24 cellular contexts compared by ENCODE assay signal in the genomic region with DNA sequence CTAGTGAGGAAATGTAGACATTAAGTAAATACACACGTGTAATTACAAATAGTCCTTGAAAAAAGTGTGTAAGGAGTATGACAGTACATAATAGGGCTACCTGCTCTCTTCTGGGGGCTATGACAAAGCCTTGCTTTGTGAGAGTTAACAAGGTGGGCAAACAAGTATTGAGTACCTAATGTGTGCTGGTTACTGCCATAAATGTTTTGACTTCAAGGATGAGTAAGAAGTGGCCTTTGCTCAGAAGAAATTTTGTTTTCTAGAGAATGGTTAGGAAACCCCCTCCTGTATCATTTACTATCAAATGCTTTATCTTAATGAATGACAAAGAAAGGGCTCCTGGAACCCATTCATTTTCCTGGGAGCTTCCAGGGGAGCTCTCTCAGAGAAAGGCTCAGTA.
DNase-seq lines count a peak whose midpoint lies in the region; TF ChIP-seq lines count a peak whose summit lies in the region.
"Had no signal": no experiment of that assay in that cellular context is flagged by ENCODE, and none has a peak within 500 bp of the region (broad histone marks: within the 10 kb centered on the region; RNA-seq: fewer than 3 reads in every experiment).

No MANE protein-coding gene starts in this region.

- intact Hi-C loops in activated T-helper 2 cell treated with anti-CD3 and anti-CD28 coated beads, Interferon-gamma antibody, Interleukin-2, Interleukin-4, amounts not matched to agents 10 μg/mL and 5 μg/mL and 100 μg/mL, durations not matched to agents 14 hours and 24 hours and 36 hours (cut with micrococcal nuclease) = loop anchor here (2.0 to 5.0 kb wide), 4 partner anchors 30 to 423 kb away; partner anchors contain the start of gene CASK
- intact Hi-C loops in posterior vena cava (cut with DNase I) = no loop called here

- no peak overlapping the region for H3K14ac ChIP-seq in H9 (ENCODE audit: insufficient read depth, low read length)

- H3K79me1 ChIP-seq in H9 (ENCODE audit: insufficient read depth, low read depth, low read length, poor library complexity, severe bottlenecking) = no peaks in the 10 kb centered on the region

- no peak overlapping the region for H2BK120ac ChIP-seq in H9 (ENCODE audit: low read depth, low read length, poor library complexity, severe bottlenecking)

- H4K8ac ChIP-seq in H9 (replicated peaks; ENCODE audit: insufficient read length, low read depth, low read length) = no peak overlapping the region

- no peak overlapping the region for H3K18ac ChIP-seq in H9 (ENCODE audit: insufficient read length, low read depth, low read length)

- H3K4me3 Mint-ChIP-seq in activated naive CD8-positive, alpha-beta T cell = no peak overlapping the region
- H3K4me3 Mint-ChIP-seq in activated naive CD8-positive, alpha-beta T cell treated with anti-CD3 and anti-CD28 coated beads for 36 hours = no peak overlapping the region
- H3K4me3 Mint-ChIP-seq in H9 = no peak overlapping the region
- H3K4me3 Mint-ChIP-seq in activated T-helper 2 cell treated with anti-CD3 and anti-CD28 coated beads, Interferon-gamma antibody, Interleukin-2, Interleukin-4, amounts not matched to agents 10 μg/mL and 5 μg/mL and 100 μg/mL, durations not matched to agents 14 hours and 24 hours and 36 hours (ENCODE audit: low read depth) = no peak overlapping the region
- no peak overlapping the region for H3K4me3 Mint-ChIP-seq in stimulated activated naive CD8-positive, alpha-beta T cell treated with anti-CD3 and anti-CD28 coated beads, Interleukin-15, Interleukin-2, amounts not matched to agents 100 ng/mL and 50 ng/mL, for 24 hours
- H3K4me3 Mint-ChIP-seq: activated naive CD4-positive, alpha-beta T cell treated with anti-CD3 and anti-CD28 coated beads, Interleukin-2, amount 10 ng/mL, durations not matched to agents 7 days and 5 days; naive thymus-derived CD4-positive, alpha-beta T cell; T-helper 1 cell treated with Interleukin-12 subunit alpha and Interleukin-12 subunit beta and Interleukin-4 antibody, amounts not matched to agents 30 μg/mL and 1 μg/mL, for 36 hours had no signal

- no peak overlapping the region for H2AK5ac ChIP-seq in H9 (ENCODE audit: insufficient read length, low read length)

- no peak overlapping the region for H2AFZ ChIP-seq in H9 (ENCODE audit: low read length)
- H2AFZ ChIP-seq: GM23248, PC-9 had no signal

- no peaks in the 10 kb centered on the region for H3K36me3 Mint-ChIP-seq in activated naive CD8-positive, alpha-beta T cell
- H3K36me3 Mint-ChIP-seq in activated naive CD8-positive, alpha-beta T cell treated with anti-CD3 and anti-CD28 coated beads for 36 hours = no peaks in the 10 kb centered on the region
- 0 out of 7 replicates have a peak, but pooled peaks cover 0 to 3% (median 0%) of the 10 kb centered on the region in 3 experiments for H3K36me3 Mint-ChIP-seq in H9 (ENCODE audit: insufficient read depth in 1 of 3, low read depth in 3 of 3)
- no peaks in the 10 kb centered on the region for H3K36me3 Mint-ChIP-seq in activated T-helper 2 cell treated with anti-CD3 and anti-CD28 coated beads, Interferon-gamma antibody, Interleukin-2, Interleukin-4, amounts not matched to agents 10 μg/mL and 5 μg/mL and 100 μg/mL, durations not matched to agents 14 hours and 24 hours and 36 hours (ENCODE audit: low read depth)
- no peaks in the 10 kb centered on the region for H3K36me3 Mint-ChIP-seq in stimulated activated naive CD8-positive, alpha-beta T cell treated with anti-CD3 and anti-CD28 coated beads, Interleukin-15, Interleukin-2, amounts not matched to agents 100 ng/mL and 50 ng/mL, for 24 hours (ENCODE audit: low read depth)
- H3K36me3 Mint-ChIP-seq: activated naive CD4-positive, alpha-beta T cell treated with anti-CD3 and anti-CD28 coated beads, Interleukin-2, amount 10 ng/mL, durations not matched to agents 7 days and 5 days; naive thymus-derived CD4-positive, alpha-beta T cell had no signal

- peak overlapping the region; percentile 76 for H3K27ac Mint-ChIP-seq in activated naive CD8-positive, alpha-beta T cell
- H3K27ac Mint-ChIP-seq in activated naive CD8-positive, alpha-beta T cell treated with anti-CD3 and anti-CD28 coated beads for 36 hours = no peak overlapping the region
- H3K27ac Mint-ChIP-seq in H9 = peak overlapping the region in 2 of 3 experiments; percentile 16 to 73; a peak in 4 of 7 replicates
- peak overlapping the region; percentile 67 for H3K27ac Mint-ChIP-seq in activated T-helper 2 cell treated with anti-CD3 and anti-CD28 coated beads, Interferon-gamma antibody, Interleukin-2, Interleukin-4, amounts not matched to agents 10 μg/mL and 5 μg/mL and 100 μg/mL, durations not matched to agents 14 hours and 24 hours and 36 hours
- H3K27ac Mint-ChIP-seq in stimulated activated naive CD8-positive, alpha-beta T cell treated with anti-CD3 and anti-CD28 coated beads, Interleukin-15, Interleukin-2, amounts not matched to agents 100 ng/mL and 50 ng/mL, for 24 hours = peak overlapping the region; percentile 65
- H3K27ac Mint-ChIP-seq: activated naive CD4-positive, alpha-beta T cell treated with anti-CD3 and anti-CD28 coated beads, Interleukin-2, amount 10 ng/mL, durations not matched to agents 7 days and 5 days; naive thymus-derived CD4-positive, alpha-beta T cell; T-helper 1 cell treated with Interleukin-12 subunit alpha and Interleukin-12 subunit beta and Interleukin-4 antibody, amounts not matched to agents 30 μg/mL and 1 μg/mL, for 36 hours had no signal

- H3K23me2 ChIP-seq in H9 (ENCODE audit: insufficient read length, low read depth, low read length, poor library complexity, severe bottlenecking) = no peaks in the 10 kb centered on the region

- H3K27ac ChIP-seq in H9 (ENCODE audit: insufficient read length, low read depth, low read length) = peak overlapping the region; percentile 30
- H3K27ac ChIP-seq: BLaER1, GM23248, PC-9, suprapubic skin, upper lobe of left lung had no signal

- H3K4me1 Mint-ChIP-seq in activated naive CD8-positive, alpha-beta T cell (ENCODE audit: low read depth) = peaks cover 27% of the 10 kb centered on the region
- peaks cover 14% of the 10 kb centered on the region for H3K4me1 Mint-ChIP-seq in activated naive CD8-positive, alpha-beta T cell treated with anti-CD3 and anti-CD28 coated beads for 36 hours
- H3K4me1 Mint-ChIP-seq in H9 = peaks cover 60 to 63% of the 10 kb centered on the region in 2 experiments
- H3K4me1 Mint-ChIP-seq in activated T-helper 2 cell treated with anti-CD3 and anti-CD28 coated beads, Interferon-gamma antibody, Interleukin-2, Interleukin-4, amounts not matched to agents 10 μg/mL and 5 μg/mL and 100 μg/mL, durations not matched to agents 14 hours and 24 hours and 36 hours (ENCODE audit: low read depth) = peaks cover 21% of the 10 kb centered on the region
- H3K4me1 Mint-ChIP-seq in stimulated activated naive CD8-positive, alpha-beta T cell treated with anti-CD3 and anti-CD28 coated beads, Interleukin-15, Interleukin-2, amounts not matched to agents 100 ng/mL and 50 ng/mL, for 24 hours (ENCODE audit: low read depth) = peaks cover 27% of the 10 kb centered on the region

- H2BK15ac ChIP-seq in H9 (ENCODE audit: low read depth, low read length) = no peak overlapping the region

- no peaks in the 10 kb centered on the region for H4K20me1 ChIP-seq in H9 (ENCODE audit: control insufficient read depth, insufficient read depth, insufficient read length)
- H4K20me1 ChIP-seq: BLaER1 had no signal

- H3K4me1 ChIP-seq in H9 (ENCODE audit: insufficient read depth, low read length) = peaks cover 9% of the 10 kb centered on the region; the same call in 1 of the 2 replicates
- H3K4me1 ChIP-seq: BLaER1, suprapubic skin, upper lobe of left lung had no signal

- H3K23ac ChIP-seq in H9 (ENCODE audit: insufficient read length, low read depth, low read length) = no peak overlapping the region

- no peaks in the 10 kb centered on the region for H3K9me3 Mint-ChIP-seq in activated naive CD8-positive, alpha-beta T cell (ENCODE audit: low read depth)
- no peaks in the 10 kb centered on the region for H3K9me3 Mint-ChIP-seq in activated naive CD8-positive, alpha-beta T cell treated with anti-CD3 and anti-CD28 coated beads for 36 hours
- peaks cover 15 to 17% of the 10 kb centered on the region in 2 experiments for H3K9me3 Mint-ChIP-seq in H9
- H3K9me3 Mint-ChIP-seq in activated T-helper 2 cell treated with anti-CD3 and anti-CD28 coated beads, Interferon-gamma antibody, Interleukin-2, Interleukin-4, amounts not matched to agents 10 μg/mL and 5 μg/mL and 100 μg/mL, durations not matched to agents 14 hours and 24 hours and 36 hours = no peaks in the 10 kb centered on the region
- no peaks in the 10 kb centered on the region for H3K9me3 Mint-ChIP-seq in stimulated activated naive CD8-positive, alpha-beta T cell treated with anti-CD3 and anti-CD28 coated beads, Interleukin-15, Interleukin-2, amounts not matched to agents 100 ng/mL and 50 ng/mL, for 24 hours
- H3K9me3 Mint-ChIP-seq: activated naive CD4-positive, alpha-beta T cell treated with anti-CD3 and anti-CD28 coated beads, Interleukin-2, amount 10 ng/mL, durations not matched to agents 7 days and 5 days; naive thymus-derived CD4-positive, alpha-beta T cell; T-helper 1 cell treated with Interleukin-12 subunit alpha and Interleukin-12 subunit beta and Interleukin-4 antibody, amounts not matched to agents 30 μg/mL and 1 μg/mL, for 36 hours had no signal

- no peaks in the 10 kb centered on the region for H3K27me3 ChIP-seq in H9 (ENCODE audit: insufficient read depth, low read length)
- H3K27me3 ChIP-seq: suprapubic skin had no signal

- no peak overlapping the region for H2BK12ac ChIP-seq in H9 (ENCODE audit: insufficient read length, low read depth, low read length)

- H2BK20ac ChIP-seq in H9 (ENCODE audit: low read depth, low read length, poor library complexity, severe bottlenecking) = no peak overlapping the region

- no peaks in the 10 kb centered on the region for H3K9me3 ChIP-seq in H9 (ENCODE audit: control insufficient read depth, low read depth, low read length)
- H3K9me3 ChIP-seq: BLaER1, SK-N-SH, suprapubic skin, upper lobe of left lung had no signal

- no peak overlapping the region for H3T11ph ChIP-seq in H9 (ENCODE audit: low read length)

- DNase-seq in activated naive CD8-positive, alpha-beta T cell treated with anti-CD3 and anti-CD28 coated beads for 36 hours = no peak
- DNase-seq in H9 = no peak
- no peak for DNase-seq in activated T-helper 2 cell treated with anti-CD3 and anti-CD28 coated beads, Interferon-gamma antibody, Interleukin-2, Interleukin-4, amounts not matched to agents 10 μg/mL and 5 μg/mL and 100 μg/mL, durations not matched to agents 14 hours and 24 hours and 36 hours (ENCODE audit: low spot score)
- DNase-seq in stimulated activated CD8-positive, alpha-beta memory T cell treated with anti-CD3 and anti-CD28 coated beads, Interleukin-4, amount 100 ng/mL, for 48 hours = no peak
- no peak for DNase-seq in putamen (ENCODE audit: low spot score)
- DNase-seq in posterior vena cava (ENCODE audit: low spot score) = no peak
- DNase-seq: activated CD8-positive, alpha-beta memory T cell treated with anti-CD3 and anti-CD28 coated beads for 24 hours; activated naive CD4-positive, alpha-beta T cell treated with anti-CD3 and anti-CD28 coated beads, Interleukin-2, amount 10 ng/mL, durations not matched to agents 7 days and 5 days; DMS79; foreskin melanocyte; GM23248; naive thymus-derived CD4-positive, alpha-beta T cell; NCI-H146; NCI-H2171; NCI-H524 treated with DMSO at 0.1 percent for 48 hours; PC-9; SK-N-SH; stimulated activated CD4-positive, alpha-beta T cell treated with anti-CD3 and anti-CD28 coated beads, Interleukin-4, amount 100 ng/mL, for 24 hours; upper lobe of left lung had no signal

- H3K27me3 Mint-ChIP-seq in activated naive CD8-positive, alpha-beta T cell = no peaks in the 10 kb centered on the region
- H3K27me3 Mint-ChIP-seq in activated naive CD8-positive, alpha-beta T cell treated with anti-CD3 and anti-CD28 coated beads for 36 hours = no peaks in the 10 kb centered on the region
- no peaks in the 10 kb centered on the region; the same call in 1 of the 2 replicates for H3K27me3 Mint-ChIP-seq in H9 (ENCODE audit: low read depth)
- no peaks in the 10 kb centered on the region for H3K27me3 Mint-ChIP-seq in activated T-helper 2 cell treated with anti-CD3 and anti-CD28 coated beads, Interferon-gamma antibody, Interleukin-2, Interleukin-4, amounts not matched to agents 10 μg/mL and 5 μg/mL and 100 μg/mL, durations not matched to agents 14 hours and 24 hours and 36 hours (ENCODE audit: low read depth)
- no peaks in the 10 kb centered on the region for H3K27me3 Mint-ChIP-seq in stimulated activated naive CD8-positive, alpha-beta T cell treated with anti-CD3 and anti-CD28 coated beads, Interleukin-15, Interleukin-2, amounts not matched to agents 100 ng/mL and 50 ng/mL, for 24 hours
- H3K27me3 Mint-ChIP-seq: activated naive CD4-positive, alpha-beta T cell treated with anti-CD3 and anti-CD28 coated beads, Interleukin-2, amount 10 ng/mL, durations not matched to agents 7 days and 5 days; naive thymus-derived CD4-positive, alpha-beta T cell had no signal

- TF ChIP-seq CTCF in H9 (conservative IDR thresholded peaks at IDR 0.05) = no peak

- no peak overlapping the region for H4K91ac ChIP-seq in H9 (ENCODE audit: insufficient read length, low read depth, low read length)

- no peak overlapping the region for H3K4ac ChIP-seq in H9 (ENCODE audit: low read depth, low read length)

- H3K9ac ChIP-seq in H9 (ENCODE audit: extremely low read depth, insufficient read length, low read length) = no peak overlapping the region
- H3K9ac ChIP-seq: BLaER1, GM23248, SK-N-SH had no signal

- no peak overlapping the region for H3K4me2 ChIP-seq in H9 (ENCODE audit: insufficient read depth, insufficient read length, low read length)
- H3K4me2 ChIP-seq: BLaER1, PC-9, SK-N-SH had no signal

- H3K79me2 ChIP-seq in H9 (ENCODE audit: insufficient read depth, low read length) = no peaks in the 10 kb centered on the region

- WGBS in H9 (ENCODE audit: extremely low coverage, insufficient read length, low lambda C conversion rate) = no CpG with 5 or more reads among the region's 1 CpG

- no peak overlapping the region for H3K56ac ChIP-seq in H9 (ENCODE audit: insufficient read length, low read depth, low read length)

- H2BK5ac ChIP-seq in H9 (ENCODE audit: insufficient read length, low read length) = no peak overlapping the region

- H4K5ac ChIP-seq in H9 (ENCODE audit: insufficient read length, low read depth, low read length) = no peak overlapping the region
